ENCODE assay signal across 18 cellular contexts in genomic region chr6:10310826-10311225, GRCh38.
DNase-seq lines count a peak whose midpoint lies in the region; ATAC-seq and TF ChIP-seq lines count a peak whose summit lies in the region.
"Had no signal": no experiment of that assay in that cellular context is flagged by ENCODE, and none has a peak within 500 bp of the region (broad histone marks: within the 10 kb centered on the region; RNA-seq: fewer than 3 reads in every experiment).

No MANE protein-coding gene starts in this region.

- intact Hi-C loops in breast epithelium (cut with DNase I; ENCODE audit: low total_unique reads) = loop anchor here (10.0 kb wide), 1 partner anchor 1426 kb away; no protein-coding TSS in a partner anchor

- H3K36me3 ChIP-seq in breast epithelium (no peaks in the 10 kb centered on the region), suprapubic skin (no peaks in the 10 kb centered on the region)
- H3K36me3 ChIP-seq: left ventricle myocardium inferior, spleen, thyroid gland had no signal

- no peaks in the 10 kb centered on the region for H3K9me3 ChIP-seq in breast epithelium
- H3K9me3 ChIP-seq in suprapubic skin = no peaks in the 10 kb centered on the region
- H3K9me3 ChIP-seq: left ventricle myocardium inferior, spleen, thyroid gland had no signal

- no peak overlapping the region for H3K4me3 ChIP-seq in breast epithelium
- H3K4me3 ChIP-seq in suprapubic skin = no peak overlapping the region
- H3K4me3 ChIP-seq: left ventricle myocardium inferior, spleen, thyroid gland had no signal

- TF ChIP-seq CTCF in breast epithelium (IDR thresholded peaks at IDR 0.05) (no peak), suprapubic skin (IDR thresholded peaks at IDR 0.05) (no peak)

- H3K27ac ChIP-seq in breast epithelium (peak overlapping the region; percentile 23 to 67), suprapubic skin (peak overlapping the region; percentile 61)
- H3K27ac ChIP-seq: HL-60, left ventricle myocardium inferior, parathyroid adenoma, spleen, thyroid gland had no signal

- H3K4me1 ChIP-seq in breast epithelium (no peaks in the 10 kb centered on the region), suprapubic skin (peaks cover 24% of the 10 kb centered on the region)
- H3K4me1 ChIP-seq: left ventricle myocardium inferior, spleen had no signal

- ATAC-seq in HG02571 (IDR thresholded peaks at IDR 0.05; ENCODE audit: unreplicated experiment) = no peak
- ATAC-seq: stimulated activated effector memory CD8-positive, alpha-beta T cell treated with anti-CD3 and anti-CD28 coated beads, Interleukin-12 subunit alpha, Interleukin-12 subunit beta, amount 100 ng/mL, for 72 hours had no signal

- TF ChIP-seq EP300 in suprapubic skin (IDR thresholded peaks at IDR 0.05) = no peak

- peak; percentile 0 for DNase-seq in NCI-H1092 treated with DMSO at 0.1 percent for 48 hours (lab: John Stamatoyannopoulos, UW)
- DNase-seq in NCI-H1092 (lab: John Stamatoyannopoulos, UW) = no peak
- DNase-seq in NCI-H2081 treated with DMSO at 0.1 percent for 48 hours (lab: John Stamatoyannopoulos, UW) = peak; percentile 85
- DNase-seq in breast epithelium (ENCODE audit: low spot score in 2 of 2) = peak in 1 of 2 donors; percentile 28
- no peak for DNase-seq in suprapubic skin (ENCODE audit: low spot score in 2 of 2)
- no peak for DNase-seq in D341Med (ENCODE audit: low spot score)
- DNase-seq in cerebellar cortex (ENCODE audit: low spot score) = no peak
- DNase-seq: amniotic stem cell, KG1, left ventricle myocardium inferior, NCI-H1694, NCI-H526 treated with DMSO at 0.1 percent for 48 hours, spleen, thyroid gland had no signal

- no peak for TF ChIP-seq POLR2A in breast epithelium (IDR thresholded peaks at IDR 0.05)
- no peak for TF ChIP-seq POLR2A in suprapubic skin (IDR thresholded peaks at IDR 0.05)

- WGBS in suprapubic skin = 54% methylated on average over 10 of the region's 10 CpGs

- no peaks in the 10 kb centered on the region for H3K27me3 ChIP-seq in breast epithelium
- no peaks in the 10 kb centered on the region for H3K27me3 ChIP-seq in suprapubic skin
- H3K27me3 ChIP-seq: thyroid gland had no signal

Comparison
In these comparisons a context has a peak if more than half of its experiments do, and no peak if none do; other contexts are left out.
1. DNase-seq: peak in NCI-H1092 treated with DMSO at 0.1 percent for 48 hours (single experiment) and NCI-H2081 treated with DMSO at 0.1 percent for 48 hours (single experiment); none in NCI-H1092 (single experiment), suprapubic skin (0 of 2), D341Med (single experiment) and cerebellar cortex (single experiment).